In genomic region chr3:195175476-195176337, GRCh38 we compare ENCODE assay signal across 21 cellular contexts.
DNase-seq lines count a peak whose midpoint lies in the region; ATAC-seq, FAIRE-seq and TF ChIP-seq lines count a peak whose summit lies in the region.
"Had no signal": no experiment of that assay in that cellular context is flagged by ENCODE, and none has a peak within 500 bp of the region (broad histone marks: within the 10 kb centered on the region; RNA-seq: fewer than 3 reads in every experiment).

No MANE protein-coding gene starts in this region.

- CTCF ChIA-PET in HepG2 (lab: Yijun Ruan, JAX; ENCODE audit: low intra/inter-chr PET ratio, low total read pairs) (no interaction called here), K562 (lab: Yijun Ruan, JAX; ENCODE audit: low intra/inter-chr PET ratio) (no interaction called here)

- ATAC-seq in HepG2, result peak; percentile 61
- no peak for ATAC-seq in right lobe of liver
- ATAC-seq in K562, result no peak
- no peak for ATAC-seq in foreskin keratinocyte
- ATAC-seq in GM21515 (IDR thresholded peaks at IDR 0.05; ENCODE audit: unreplicated experiment), result no peak
- ATAC-seq: HCT116 had no signal

- peaks cover 5% of the 10 kb centered on the region for H3K36me3 Mint-ChIP-seq in glutamatergic neuron (ENCODE audit: unreplicated experiment)

- no peaks in the 10 kb centered on the region for H3K27me3 Mint-ChIP-seq in glutamatergic neuron (ENCODE audit: unreplicated experiment)
- H3K27me3 Mint-ChIP-seq: CD4-positive, CD25-positive, alpha-beta regulatory T cell; CD8-positive, alpha-beta memory T cell had no signal

- no peak for TF ChIP-seq RAD21 in HepG2 (CRISPR knock-in tag; IDR thresholded peaks at IDR 0.05)
- TF ChIP-seq RAD21 in K562 (CRISPR knock-in tag; conservative IDR thresholded peaks at IDR 0.05 in 1 of 2, IDR thresholded peaks at IDR 0.05 in 1 of 2), result no peak

- POLR2A ChIA-PET in HepG2 (lab: Yijun Ruan, JAX), result no interaction called here
- POLR2A ChIA-PET in K562 (lab: Yijun Ruan, JAX), result no interaction called here

- no peak for TF ChIP-seq CTCF in HepG2 (CRISPR knock-in tag; IDR thresholded peaks at IDR 0.05)
- TF ChIP-seq CTCF in right lobe of liver (IDR thresholded peaks at IDR 0.05), result no peak
- no peak for TF ChIP-seq CTCF in K562 (IDR thresholded peaks at IDR 0.05 in 2 of 3, conservative IDR thresholded peaks at IDR 0.05 in 1 of 3; ENCODE audit: insufficient read depth in 2 of 3, low read depth in 1 of 3, low read length in 3 of 3)
- no peak for TF ChIP-seq CTCF in glutamatergic neuron (IDR thresholded peaks at IDR 0.05; ENCODE audit: partially characterized antibody, unreplicated experiment)
- TF ChIP-seq CTCF in uterus (IDR thresholded peaks at IDR 0.05), result no peak
- no peak for TF ChIP-seq CTCF in foreskin keratinocyte (conservative IDR thresholded peaks at IDR 0.05)

- no peaks in the 10 kb centered on the region for H4K20me1 ChIP-seq in HepG2 (ENCODE audit: insufficient read depth, low read length)
- no peaks in the 10 kb centered on the region for H4K20me1 ChIP-seq in K562 (replicated peaks; ENCODE audit: control insufficient read depth, insufficient read depth, low read length)

- H3K36me3 ChIP-seq in HepG2 (replicated peaks in 1 of 2; ENCODE audit: control insufficient read depth in 1 of 2, insufficient read depth in 2 of 2, low read length in 2 of 2), result peaks cover 0 to 4% of the 10 kb centered on the region in 2 experiments; a peak in 1 of 5 replicates
- no peaks in the 10 kb centered on the region for H3K36me3 ChIP-seq in right lobe of liver
- H3K36me3 ChIP-seq in K562 (ENCODE audit: control insufficient read depth, insufficient read depth, low read length), result peaks cover 5% of the 10 kb centered on the region; the same call in 2 of the 3 replicates
- no peaks in the 10 kb centered on the region for H3K36me3 ChIP-seq in uterus

- H3K9ac ChIP-seq in HepG2 (ENCODE audit: insufficient read depth, low read depth, low read length), result no peak overlapping the region
- H3K9ac ChIP-seq in K562 (ENCODE audit: insufficient read depth in 1 of 2, low read depth in 2 of 2, low read length in 2 of 2), result no peak overlapping the region
- H3K9ac ChIP-seq: GM23248 had no signal

- intact Hi-C loops in HepG2 (cut with micrococcal nuclease; ENCODE audit: unreplicated experiment), result no loop called here
- intact Hi-C loops in right lobe of liver (cut with DNase I), result no loop called here
- intact Hi-C loops in K562 (cut with micrococcal nuclease), result no loop called here
- intact Hi-C loops in uterus (cut with DNase I; ENCODE audit: low total_unique reads), result no loop called here

- TF ChIP-seq EP300 in HepG2 (IDR thresholded peaks at IDR 0.05; ENCODE audit: low read depth in 2 of 2, low read length in 2 of 2) (no peak), HepG2 (CRISPR knock-in tag; IDR thresholded peaks at IDR 0.05; ENCODE audit: borderline replicate concordance) (no peak), K562 (IDR thresholded peaks at IDR 0.05; ENCODE audit: low read length) (no peak)

- H2AFZ ChIP-seq in HepG2 (ENCODE audit: low read length) (no peak overlapping the region), K562 (ENCODE audit: low read depth, low read length) (no peak overlapping the region)
- H2AFZ ChIP-seq: GM23248 had no signal

- FAIRE-seq in HepG2 (lab: Jason Lieb, UNC) (no peak), K562 (lab: Jason Lieb, UNC) (no peak)
- FAIRE-seq: D721Med, G401.6, GM12891, GM19239, H54 had no signal

- H3K4me2 ChIP-seq in HepG2 (ENCODE audit: low read depth, low read length) (no peak overlapping the region), K562 (ENCODE audit: insufficient read depth, low read length) (no peak overlapping the region)

- no peaks in the 10 kb centered on the region for H3K27me3 ChIP-seq in HepG2 (ENCODE audit: control insufficient read depth in 1 of 2, insufficient read depth in 2 of 2, low read length in 2 of 2)
- H3K27me3 ChIP-seq in right lobe of liver, result no peaks in the 10 kb centered on the region
- no peaks in the 10 kb centered on the region for H3K27me3 ChIP-seq in K562 (ENCODE audit: control insufficient read depth in 2 of 2, insufficient read depth in 2 of 2, low read length in 2 of 2)
- H3K27me3 ChIP-seq in uterus, result no peaks in the 10 kb centered on the region
- no peaks in the 10 kb centered on the region for H3K27me3 ChIP-seq in foreskin keratinocyte

- peaks cover 4% of the 10 kb centered on the region for H3K9me1 ChIP-seq in K562 (ENCODE audit: control insufficient read depth, insufficient read depth, low read length)

- H3K27ac Mint-ChIP-seq in glutamatergic neuron (ENCODE audit: unreplicated experiment), result peak overlapping the region; percentile 60
- H3K27ac Mint-ChIP-seq: CD8-positive, alpha-beta memory T cell; HFFc6 had no signal

- WGBS in HepG2 (ENCODE audit: low lambda C conversion rate), result 95% methylated on average over 11 of the region's 13 CpGs
- 87% methylated on average over 8 of the region's 13 CpGs for WGBS in right lobe of liver (ENCODE audit: insufficient coverage, low coverage, low lambda C conversion rate, missing lambda C conversion rate)
- WGBS in K562 (ENCODE audit: insufficient coverage, low coverage, missing lambda C conversion rate), result 91% methylated on average over 12 of the region's 13 CpGs

- DNase-seq in HepG2 (ENCODE audit: low spot score) (no peak), right lobe of liver (no peak), K562 (ENCODE audit: extremely low read depth in 1 of 4, low spot score in 3 of 4) (no peak), glutamatergic neuron (no peak), uterus (peak; percentile 7 to 14), foreskin keratinocyte (no peak), NCI-H2081 treated with DMSO at 0.1 percent for 48 hours (lab: John Stamatoyannopoulos, UW) (no peak)
- DNase-seq: 8988T; C1 segment of cervical spinal cord; Caco-2; CD4-positive, CD25-positive, alpha-beta regulatory T cell; CD8-positive, alpha-beta memory T cell; GM23248; HFFc6 had no signal

- peaks cover 1% of the 10 kb centered on the region for H3K9me3 Mint-ChIP-seq in glutamatergic neuron (ENCODE audit: unreplicated experiment)
- H3K9me3 Mint-ChIP-seq: CD8-positive, alpha-beta memory T cell; HFFc6 had no signal

- H3K79me2 ChIP-seq in HepG2 (ENCODE audit: insufficient read depth, low read length), result no peaks in the 10 kb centered on the region
- peaks cover 33% of the 10 kb centered on the region; the same call in 2 of the 3 replicates for H3K79me2 ChIP-seq in K562 (ENCODE audit: control insufficient read depth, insufficient read depth, low read length)

- TF ChIP-seq POLR2A in HepG2 (IDR thresholded peaks at IDR 0.05; ENCODE audit: insufficient read depth in 1 of 2, low read depth in 2 of 2, low read length in 2 of 2), result no peak
- TF ChIP-seq POLR2A in right lobe of liver (IDR thresholded peaks at IDR 0.05), result no peak
- TF ChIP-seq POLR2A in K562 (conservative IDR thresholded peaks at IDR 0.05), result no peak
- TF ChIP-seq POLR2A in uterus (IDR thresholded peaks at IDR 0.05), result no peak

- H3K27ac ChIP-seq in HepG2 (ENCODE audit: extremely low read length, insufficient read depth, low read length) (no peak overlapping the region), right lobe of liver (no peak overlapping the region), K562 (ENCODE audit: extremely low read depth, low read depth, low read length) (no peak overlapping the region), uterus (no peak overlapping the region), foreskin keratinocyte (no peak overlapping the region)
- H3K27ac ChIP-seq: GM23248 had no signal

- in situ Hi-C loops in HepG2 (cut with HindIII; ENCODE audit: extremely low pct_ligation_motif_present, low pct_unique_long_range_greater_than_20kb) (no loop called here), K562 (cut with MboI) (no loop called here)

- no peak overlapping the region for H3K4me3 ChIP-seq in HepG2 (replicated peaks in 1 of 3; ENCODE audit: insufficient read depth in 1 of 3, low read depth in 2 of 3, low read length in 3 of 3)
- no peak overlapping the region for H3K4me3 ChIP-seq in right lobe of liver
- H3K4me3 ChIP-seq in K562, result no peak overlapping the region
- no peak overlapping the region for H3K4me3 ChIP-seq in uterus
- H3K4me3 ChIP-seq: GM23248 had no signal

- H3K4me3 Mint-ChIP-seq in glutamatergic neuron (ENCODE audit: unreplicated experiment), result peak overlapping the region; percentile 10
- H3K4me3 Mint-ChIP-seq: CD4-positive, CD25-positive, alpha-beta regulatory T cell; CD8-positive, alpha-beta memory T cell; HFFc6 had no signal

- BruUV-seq in HepG2 (replicated peaks; lab: Mats Ljungman, UMichigan) (no TSS peak), K562 (replicated peaks; lab: Mats Ljungman, UMichigan) (no TSS peak)

- H3K9me3 ChIP-seq in HepG2 (ENCODE audit: low read length) (no peaks in the 10 kb centered on the region), right lobe of liver (no peaks in the 10 kb centered on the region), K562 (replicated peaks; ENCODE audit: control insufficient read depth, insufficient read depth, low read depth, low read length) (no peaks in the 10 kb centered on the region), uterus (no peaks in the 10 kb centered on the region)
- H3K9me3 ChIP-seq: Caco-2 had no signal

- peaks cover 42% of the 10 kb centered on the region for H3K4me1 ChIP-seq in HepG2 (ENCODE audit: insufficient read depth, low read length)
- H3K4me1 ChIP-seq in right lobe of liver, result no peaks in the 10 kb centered on the region
- peaks cover 41 to 52% of the 10 kb centered on the region in 2 experiments for H3K4me1 ChIP-seq in K562 (replicated peaks in 1 of 2; ENCODE audit: control insufficient read depth in 2 of 2, insufficient read depth in 2 of 2, low read length in 2 of 2)
- H3K4me1 ChIP-seq in uterus, result peaks cover 0 to 9% of the 10 kb centered on the region in 2 donors
- H3K4me1 ChIP-seq in foreskin keratinocyte, result peaks cover 11% of the 10 kb centered on the region
- H3K4me1 ChIP-seq: Caco-2 had no signal

- peaks cover 46% of the 10 kb centered on the region for H3K4me1 Mint-ChIP-seq in glutamatergic neuron (ENCODE audit: low read depth, unreplicated experiment)

TF ChIP-seq in K562, 482 proteins besides CTCF, POLR2A, EP300 and RAD21 (continues in another document):
- no peak for TF ChIP-seq PTTG1 (tag; IDR thresholded peaks at IDR 0.05; ENCODE audit: low read depth)
- TF ChIP-seq TCF7 (IDR thresholded peaks at IDR 0.05; ENCODE audit: borderline replicate concordance), result no peak
- TF ChIP-seq ZNF398 (CRISPR knock-in tag; IDR thresholded peaks at IDR 0.05), result no peak
- no peak for TF ChIP-seq BRF1 (IDR thresholded peaks at IDR 0.05; ENCODE audit: borderline replicate concordance, extremely low read depth, insufficient read length)

Comparison
In these comparisons a context has a peak if more than half of its experiments do, and no peak if none do; other contexts are left out.
1. DNase-seq: peak in uterus (2 of 2); none in HepG2 (single experiment), right lobe of liver (0 of 3), K562 (0 of 4), glutamatergic neuron (single experiment), foreskin keratinocyte (0 of 2) and NCI-H2081 treated with DMSO at 0.1 percent for 48 hours (single experiment).
2. Of the 241 proteins assayed by ChIP-seq in both HepG2 and K562: peak only in HepG2: FOXO4, ZBTB33 and ZFX; only in K562: NFIC; in both: ZNF12; in neither: 236.